ENCODE assay signal across 1 cellular context in the genomic region with DNA sequence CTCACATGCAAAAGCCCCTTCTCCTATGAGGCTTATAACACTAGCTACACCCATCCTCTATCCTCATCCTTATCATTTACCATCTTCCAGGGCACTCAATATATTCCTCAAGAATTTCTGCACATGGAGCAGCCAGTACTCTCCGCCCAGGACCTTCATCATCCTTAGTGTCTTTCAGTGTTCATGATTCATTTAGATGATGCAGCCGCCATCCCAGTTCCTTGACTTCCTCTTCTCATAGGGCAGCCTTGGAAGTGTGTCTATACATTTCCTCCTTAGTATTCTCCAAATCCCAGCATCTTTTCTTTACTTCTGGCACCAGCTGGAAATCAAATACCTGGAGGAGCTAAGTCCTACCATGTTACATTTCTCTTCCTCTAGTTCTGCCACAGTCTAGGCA.
TF ChIP-seq lines count a peak whose summit lies in the region.

No MANE protein-coding gene starts in this region.

TF ChIP-seq in K562, 482 proteins besides CTCF, POLR2A, EP300 and RAD21 (continued from another document):
- TF ChIP-seq, protein P1, sequence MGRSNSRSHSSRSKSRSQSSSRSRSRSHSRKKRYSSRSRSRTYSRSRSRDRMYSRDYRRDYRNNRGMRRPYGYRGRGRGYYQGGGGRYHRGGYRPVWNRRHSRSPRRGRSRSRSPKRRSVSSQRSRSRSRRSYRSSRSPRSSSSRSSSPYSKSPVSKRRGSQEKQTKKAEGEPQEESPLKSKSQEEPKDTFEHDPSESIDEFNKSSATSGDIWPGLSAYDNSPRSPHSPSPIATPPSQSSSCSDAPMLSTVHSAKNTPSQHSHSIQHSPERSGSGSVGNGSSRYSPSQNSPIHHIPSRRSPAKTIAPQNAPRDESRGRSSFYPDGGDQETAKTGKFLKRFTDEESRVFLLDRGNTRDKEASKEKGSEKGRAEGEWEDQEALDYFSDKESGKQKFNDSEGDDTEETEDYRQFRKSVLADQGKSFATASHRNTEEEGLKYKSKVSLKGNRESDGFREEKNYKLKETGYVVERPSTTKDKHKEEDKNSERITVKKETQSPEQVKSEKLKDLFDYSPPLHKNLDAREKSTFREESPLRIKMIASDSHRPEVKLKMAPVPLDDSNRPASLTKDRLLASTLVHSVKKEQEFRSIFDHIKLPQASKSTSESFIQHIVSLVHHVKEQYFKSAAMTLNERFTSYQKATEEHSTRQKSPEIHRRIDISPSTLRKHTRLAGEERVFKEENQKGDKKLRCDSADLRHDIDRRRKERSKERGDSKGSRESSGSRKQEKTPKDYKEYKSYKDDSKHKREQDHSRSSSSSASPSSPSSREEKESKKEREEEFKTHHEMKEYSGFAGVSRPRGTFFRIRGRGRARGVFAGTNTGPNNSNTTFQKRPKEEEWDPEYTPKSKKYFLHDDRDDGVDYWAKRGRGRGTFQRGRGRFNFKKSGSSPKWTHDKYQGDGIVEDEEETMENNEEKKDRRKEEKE (IDR thresholded peaks at IDR 0.05; ENCODE audit: borderline replicate concordance in 1 of 2, control insufficient read depth in 1 of 2, low read depth in 2 of 2, low read length in 1 of 2) = no peak
- TF ChIP-seq, protein P2, sequence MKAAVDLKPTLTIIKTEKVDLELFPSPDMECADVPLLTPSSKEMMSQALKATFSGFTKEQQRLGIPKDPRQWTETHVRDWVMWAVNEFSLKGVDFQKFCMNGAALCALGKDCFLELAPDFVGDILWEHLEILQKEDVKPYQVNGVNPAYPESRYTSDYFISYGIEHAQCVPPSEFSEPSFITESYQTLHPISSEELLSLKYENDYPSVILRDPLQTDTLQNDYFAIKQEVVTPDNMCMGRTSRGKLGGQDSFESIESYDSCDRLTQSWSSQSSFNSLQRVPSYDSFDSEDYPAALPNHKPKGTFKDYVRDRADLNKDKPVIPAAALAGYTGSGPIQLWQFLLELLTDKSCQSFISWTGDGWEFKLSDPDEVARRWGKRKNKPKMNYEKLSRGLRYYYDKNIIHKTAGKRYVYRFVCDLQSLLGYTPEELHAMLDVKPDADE (conservative IDR thresholded peaks at IDR 0.05; ENCODE audit: control insufficient read depth, low read depth, low read length) = no peak
- no peak for TF ChIP-seq NR2C1 (IDR thresholded peaks at IDR 0.05)
- TF ChIP-seq NR2C1 (tag; IDR thresholded peaks at IDR 0.05) = no peak
- 0 out of 2 replicates have a peak, but pooled peaks have one; percentile 34 for TF ChIP-seq SPI1 (IDR thresholded peaks at IDR 0.05; ENCODE audit: borderline replicate concordance, low read depth, low read length)
